ENCODE assay signal across 10 cellular contexts in the genomic region with DNA sequence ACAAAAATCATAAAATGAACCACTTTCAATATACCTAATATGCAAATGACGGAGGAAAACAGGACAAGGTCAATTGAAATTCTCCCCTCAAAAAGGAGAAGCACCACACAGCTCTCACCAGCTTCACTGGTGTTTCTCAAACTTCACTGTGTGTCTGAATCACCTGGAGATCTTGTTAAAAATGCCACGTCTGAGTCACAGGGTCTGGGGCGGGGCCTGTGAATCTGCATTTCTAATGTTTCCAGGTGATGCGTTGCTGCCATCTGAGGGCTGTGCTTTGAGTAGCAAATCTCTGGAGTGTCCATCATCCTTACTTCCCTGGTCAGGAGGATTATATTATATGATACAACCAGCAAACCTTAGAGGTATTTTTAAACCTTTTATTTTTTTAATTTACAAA. TPM values are rescaled to one million over a fixed set of nuclear protein-coding genes. Genes with fewer than 3 reads are reported as not detected.
DNase-seq lines count a peak whose midpoint lies in the region; ATAC-seq and TF ChIP-seq lines count a peak whose summit lies in the region.
"Had no signal": no experiment of that assay in that cellular context is flagged by ENCODE, and none has a peak within 500 bp of the region (broad histone marks: within the 10 kb centered on the region; RNA-seq: fewer than 3 reads in every experiment).

No MANE protein-coding gene starts in this region.

- peak; percentile 38 to 46 for DNase-seq in activated CD4-positive, alpha-beta T cell treated with anti-CD3 and anti-CD28 coated beads, Interleukin-2, amount 50 U/mL, for 4 hours
- DNase-seq in left lung (no peak), upper lobe of left lung (no peak), NK-92 (lab: John Stamatoyannopoulos, UW; ENCODE audit: unreplicated experiment) (no peak), DMS79 (lab: John Stamatoyannopoulos, UW) (no peak), MG63 (no peak)

- TF ChIP-seq RAD21 in Ishikawa (IDR thresholded peaks at IDR 0.05; ENCODE audit: low read depth), result peak; percentile 78

- TF ChIP-seq CTCF in C4-2B (conservative IDR thresholded peaks at IDR 0.05) (peak; percentile 62), left lung (IDR thresholded peaks at IDR 0.05) (no peak), upper lobe of left lung (IDR thresholded peaks at IDR 0.05) (no peak)

- H3K27me3 ChIP-seq in left lung, result no peaks in the 10 kb centered on the region
- no peaks in the 10 kb centered on the region for H3K27me3 ChIP-seq in upper lobe of left lung
- no peaks in the 10 kb centered on the region for H3K27me3 ChIP-seq in MG63
- H3K27me3 ChIP-seq: cardiac muscle cell had no signal

- H3K27ac ChIP-seq in C4-2B (no peak overlapping the region), left lung (no peak overlapping the region), upper lobe of left lung (no peak overlapping the region)
- H3K27ac ChIP-seq: cardiac muscle cell had no signal

- no peaks in the 10 kb centered on the region for H3K9me3 ChIP-seq in left lung
- H3K9me3 ChIP-seq in upper lobe of left lung, result no peaks in the 10 kb centered on the region
- H3K9me3 ChIP-seq in MG63, result no peaks in the 10 kb centered on the region

- H3K4me1 ChIP-seq in left lung (no peaks in the 10 kb centered on the region), upper lobe of left lung (no peaks in the 10 kb centered on the region)

- TF ChIP-seq EP300 in Ishikawa (IDR thresholded peaks at IDR 0.05; ENCODE audit: borderline replicate concordance), result no peak
- no peak for TF ChIP-seq EP300 in upper lobe of left lung (IDR thresholded peaks at IDR 0.05)

- peak; percentile 54 for ATAC-seq in left lung
- no peak for ATAC-seq in upper lobe of left lung (ENCODE audit: low FRiP score in 2 of 2)

- intact Hi-C loops in left lung (cut with DNase I), result no loop called here

- no peak for TF ChIP-seq POLR2A in upper lobe of left lung (IDR thresholded peaks at IDR 0.05)

- H3K36me3 ChIP-seq in left lung, result no peaks in the 10 kb centered on the region
- H3K36me3 ChIP-seq in upper lobe of left lung, result no peaks in the 10 kb centered on the region
- H3K36me3 ChIP-seq in MG63, result no peaks in the 10 kb centered on the region
- H3K36me3 ChIP-seq: cardiac muscle cell had no signal

- 64 to 70% methylated on average over 4 of the region's 4 CpGs for WGBS in upper lobe of left lung, 2 donors

- no peak overlapping the region for H3K4me3 ChIP-seq in left lung
- H3K4me3 ChIP-seq in upper lobe of left lung, result no peak overlapping the region
- no peak overlapping the region for H3K4me3 ChIP-seq in MG63
- H3K4me3 ChIP-seq: cardiac muscle cell had no signal

TF ChIP-seq in Ishikawa, 13 proteins besides CTCF, POLR2A, EP300 and RAD21:
- no peak for TF ChIP-seq FOXM1 (IDR thresholded peaks at IDR 0.05; ENCODE audit: borderline replicate concordance, low read depth)
- no peak for TF ChIP-seq ZBTB7A (IDR thresholded peaks at IDR 0.05; ENCODE audit: low read depth)
- TF ChIP-seq MAX (IDR thresholded peaks at IDR 0.05), result no peak
- no peak for TF ChIP-seq NFIC (IDR thresholded peaks at IDR 0.05)
- no peak for TF ChIP-seq CEBPB (IDR thresholded peaks at IDR 0.05)

RNA-seq across cellular contexts. Expression of gene CLDN19, which starts 9.0 kb away (rescaled TPM):
- total RNA-seq in left lung, result not detected
- not detected for total RNA-seq in upper lobe of left lung
- 0.99 TPM in 1 of 2 replicates, not detected in the other for total RNA-seq in MG63 (2014; rRNA removed; shearing (Covaris generic); ENCODE audit: low replicate concordance)
- total RNA-seq: temporal lobe had no signal

RNA-seq across cellular contexts. Expression of gene P3H1, which starts 35.8 kb away (rescaled TPM):
- total RNA-seq in left lung, result 10 to 100 TPM; 47.4 to 76.1 TPM
- total RNA-seq in upper lobe of left lung, result 10 to 100 TPM; 21.0 to 58.7 (median 35.3) TPM
- 32.4 and 37.3 TPM in 2 replicates for total RNA-seq in MG63 (2014; rRNA removed; shearing (Covaris generic); ENCODE audit: low replicate concordance)

RNA-seq across cellular contexts. Expression of gene C1orf50, which starts 36.1 kb away (rescaled TPM):
- total RNA-seq in left lung (1 to 10 TPM; 4.3 to 6.9 TPM), upper lobe of left lung (1 to 10 TPM in 5 of 6 donors, under 1 TPM in 1; 0.55 to 7.4 (median 2.5) TPM)
- total RNA-seq in MG63 (2014; rRNA removed; shearing (Covaris generic); ENCODE audit: low replicate concordance), result 1.3 and 2.0 TPM in 2 replicates

RNA-seq across cellular contexts. Expression of gene YBX1, which starts 48.8 kb away (rescaled TPM):
- total RNA-seq in left lung (100 to 1,000 TPM; 552 to 685 TPM), upper lobe of left lung (100 to 1,000 TPM; 309 to 564 (median 516) TPM)
- total RNA-seq in MG63 (2014; rRNA removed; shearing (Covaris generic); ENCODE audit: low replicate concordance), result 1,830 and 1,912 TPM in 2 replicates

RNA-seq across cellular contexts. Expression of gene TMEM269, which starts 53.8 kb away (rescaled TPM):
- under 1 TPM in 1 of 2 donors, not detected in 1; 0.17 TPM for total RNA-seq in left lung
- 1 to 10 TPM in 1 of 6 donors, under 1 TPM in 3, not detected in 2; 0.07 to 2.1 (median 0.14) TPM for total RNA-seq in upper lobe of left lung
- 0.16 and 0.42 TPM in 2 replicates for total RNA-seq in MG63 (2014; rRNA removed; shearing (Covaris generic); ENCODE audit: low replicate concordance)

Comparison
In these comparisons a context has a peak if more than half of its experiments do, and no peak if none do; other contexts are left out.
1. DNase-seq: peak in activated CD4-positive, alpha-beta T cell treated with anti-CD3 and anti-CD28 coated beads, Interleukin-2, amount 50 U/mL, for 4 hours (2 of 2); none in left lung (0 of 2), upper lobe of left lung (0 of 2), NK-92 (single experiment), DMS79 (single experiment) and MG63 (single experiment).